8 cellular contexts compared by ENCODE assay signal in genomic region chr4:80201326-80202151, GRCh38. TPM values are rescaled to one million over a fixed set of nuclear protein-coding genes. Genes with fewer than 3 reads are reported as not detected.
DNase-seq lines count a peak whose midpoint lies in the region; ATAC-seq and TF ChIP-seq lines count a peak whose summit lies in the region.

No MANE protein-coding gene starts in this region.

- intact Hi-C loops in breast epithelium (cut with DNase I; ENCODE audit: low total_unique reads) = no loop called here
- intact Hi-C loops in left lung (cut with DNase I) = no loop called here

- peak overlapping the region; percentile 61 to 87 (median 65) for H3K4me3 ChIP-seq in breast epithelium
- peak overlapping the region; percentile 39 to 64 for H3K4me3 ChIP-seq in left lung

- H3K27me3 ChIP-seq in breast epithelium = peaks cover 0 to 62% of the 10 kb centered on the region in 2 donors
- peaks cover 63 to 90% of the 10 kb centered on the region in 2 donors for H3K27me3 ChIP-seq in left lung

- ATAC-seq in GM19023 (IDR thresholded peaks at IDR 0.05; ENCODE audit: unreplicated experiment) (peak; percentile 16), HG03108 (IDR thresholded peaks at IDR 0.05; ENCODE audit: unreplicated experiment) (peak; percentile 10), left lung (peak; percentile 9)

- H3K9me3 ChIP-seq in breast epithelium (no peaks in the 10 kb centered on the region), left lung (no peaks in the 10 kb centered on the region)

- DNase-seq in T-helper 9 cell (peak; percentile 60), breast epithelium (ENCODE audit: low spot score in 2 of 2) (no peak), left lung (peak in 1 of 2 donors; percentile 74), foreskin melanocyte (no peak), HK-2 (ENCODE audit: unreplicated experiment) (no peak)
- peak; percentile 53 for DNase-seq in stimulated activated CD8-positive, alpha-beta memory T cell treated with anti-CD3 and anti-CD28 coated beads, Interleukin-4, amount 100 ng/mL, for 24 hours (ENCODE audit: low read depth)

- TF ChIP-seq POLR2A in breast epithelium (IDR thresholded peaks at IDR 0.05) = no peak

- TF ChIP-seq CTCF in breast epithelium (IDR thresholded peaks at IDR 0.05) = no peak
- TF ChIP-seq CTCF in left lung (IDR thresholded peaks at IDR 0.05) = no peak

- H3K27ac ChIP-seq in breast epithelium (peak overlapping the region in 1 of 2 donors; percentile 89), left lung (no peak overlapping the region)

- H3K4me1 ChIP-seq in breast epithelium (peaks cover 4 to 5% of the 10 kb centered on the region in 2 donors), left lung (peaks cover 8 to 37% of the 10 kb centered on the region in 2 donors)

- H3K36me3 ChIP-seq in breast epithelium (no peaks in the 10 kb centered on the region), left lung (no peaks in the 10 kb centered on the region)

RNA-seq across cellular contexts. Expression of gene PRDM8, which starts 4.2 kb away (rescaled TPM):
- total RNA-seq in breast epithelium = 1 to 10 TPM; 1.2 to 7.0 (median 5.9) TPM
- 1 to 10 TPM in 1 of 2 donors, under 1 TPM in 1; 0.52 to 1.9 TPM for total RNA-seq in left lung

Comparison
In these comparisons a context has a peak if more than half of its experiments do, and no peak if none do; other contexts are left out.
1. DNase-seq: peak in T-helper 9 cell (single experiment) and stimulated activated CD8-positive, alpha-beta memory T cell treated with anti-CD3 and anti-CD28 coated beads, Interleukin-4, amount 100 ng/mL, for 24 hours (single experiment); none in breast epithelium (0 of 2), foreskin melanocyte (single experiment) and HK-2 (single experiment).
2. Peak in every context shown above with its lines, with median percentiles within 50 percentile points of each other: ATAC-seq.